ENCODE assay signal across 23 cellular contexts in genomic region chr22:25876871-25877270, GRCh38.
"Had no signal": no experiment of that assay in that cellular context is flagged by ENCODE, and none has a peak within 500 bp of the region (broad histone marks: within the 10 kb centered on the region; RNA-seq: fewer than 3 reads in every experiment).

No MANE protein-coding gene starts in this region.

- H3K4me3 ChIP-seq: Peyer's patch, SJCRH30 had no signal

- DNase-seq: activated CD4-positive, alpha-beta memory T cell treated with anti-CD3 and anti-CD28 coated beads for 36 hours; activated CD4-positive, alpha-beta T cell treated with anti-CD3 and anti-CD28 coated beads, Interleukin-2, amount 10 ng/mL, durations not matched to agents 7 days and 5 days; activated CD4-positive, CD25-positive, alpha-beta regulatory T cell; activated CD8-positive, alpha-beta memory T cell treated with anti-CD3 and anti-CD28 coated beads for 24 hours; activated effector memory CD4-positive, alpha-beta T cell treated with anti-CD3 and anti-CD28 coated beads, Interleukin-2, amount 50 U/mL, for 16 hours; activated naive CD4-positive, alpha-beta T cell treated with Interleukin-2 at 50 U/mL for 16 hours; activated naive CD8-positive, alpha-beta T cell treated with anti-CD3 and anti-CD28 coated beads, Interleukin-2, amount 50 U/mL, for 24 hours; activated T-cell treated with anti-CD3 and anti-CD28 coated beads, Interleukin-2, amount 50 U/mL, for 4 hours; amniotic stem cell; central memory CD4-positive, alpha-beta T cell; NCI-H1105 treated with DMSO at 0.1 percent for 48 hours; NCI-H1436 treated with DMSO at 0.1 percent for 48 hours; NCI-H187; NCI-H2081; NCI-H510A treated with DMSO at 0.1 percent for 48 hours; Peyer's patch; Right ventricle myocardium superior; SJCRH30; SK-N-SH; T-helper 1 cell had no signal

- H3K4me3 Mint-ChIP-seq: activated CD4-positive, alpha-beta memory T cell treated with anti-CD3 and anti-CD28 coated beads for 36 hours; activated CD4-positive, alpha-beta T cell treated with anti-CD3 and anti-CD28 coated beads, Interleukin-2, amount 10 ng/mL, durations not matched to agents 7 days and 5 days; activated naive CD8-positive, alpha-beta T cell treated with anti-CD3 and anti-CD28 coated beads, Interleukin-2, amount 50 U/mL, for 24 hours; activated T-cell treated with anti-CD3 and anti-CD28 coated beads, Interleukin-2, amount 50 U/mL, for 4 hours had no signal

- H3K4me1 Mint-ChIP-seq: activated CD4-positive, alpha-beta T cell treated with anti-CD3 and anti-CD28 coated beads, Interleukin-2, amount 10 ng/mL, durations not matched to agents 7 days and 5 days; activated naive CD8-positive, alpha-beta T cell treated with anti-CD3 and anti-CD28 coated beads, Interleukin-2, amount 50 U/mL, for 24 hours had no signal

- H3K4me1 ChIP-seq: Peyer's patch, SJCRH30 had no signal

- H3K27ac Mint-ChIP-seq: activated CD4-positive, alpha-beta memory T cell treated with anti-CD3 and anti-CD28 coated beads for 36 hours; activated CD4-positive, alpha-beta T cell treated with anti-CD3 and anti-CD28 coated beads, Interleukin-2, amount 10 ng/mL, durations not matched to agents 7 days and 5 days; activated naive CD8-positive, alpha-beta T cell treated with anti-CD3 and anti-CD28 coated beads, Interleukin-2, amount 50 U/mL, for 24 hours had no signal

- H3K9me3 Mint-ChIP-seq: activated CD4-positive, alpha-beta memory T cell treated with anti-CD3 and anti-CD28 coated beads for 36 hours; activated CD4-positive, alpha-beta T cell treated with anti-CD3 and anti-CD28 coated beads, Interleukin-2, amount 10 ng/mL, durations not matched to agents 7 days and 5 days; activated naive CD4-positive, alpha-beta T cell treated with anti-CD3 and anti-CD28 coated beads, Interleukin-2, amount 50 U/mL, for 72 hours; activated naive CD8-positive, alpha-beta T cell treated with anti-CD3 and anti-CD28 coated beads, Interleukin-2, amount 50 U/mL, for 24 hours; activated T-cell treated with anti-CD3 and anti-CD28 coated beads, Interleukin-2, amount 50 U/mL, for 4 hours had no signal

- ATAC-seq: activated naive CD4-positive, alpha-beta T cell treated with anti-CD3 and anti-CD28 coated beads, Interleukin-2, amount 50 U/mL, for 72 hours; activated naive CD8-positive, alpha-beta T cell treated with anti-CD3 and anti-CD28 coated beads, Interleukin-2, amount 50 U/mL, for 24 hours; activated T-cell treated with anti-CD3 and anti-CD28 coated beads, Interleukin-2, amount 50 U/mL, for 4 hours had no signal

- H3K27ac ChIP-seq: Peyer's patch, RWPE1, SJCRH30, VCaP had no signal

- H3K27me3 ChIP-seq: Peyer's patch, SJCRH30 had no signal

- H3K36me3 ChIP-seq: Peyer's patch had no signal

- H3K4me2 ChIP-seq: SK-N-SH had no signal

- H3K9ac ChIP-seq: SK-N-SH had no signal

- H3K9me2 ChIP-seq: SK-N-SH had no signal

- H3K9me3 ChIP-seq: Peyer's patch, SJCRH30, SK-N-SH had no signal

- H3K36me3 Mint-ChIP-seq: activated CD4-positive, alpha-beta memory T cell treated with anti-CD3 and anti-CD28 coated beads for 36 hours; activated naive CD4-positive, alpha-beta T cell treated with anti-CD3 and anti-CD28 coated beads, Interleukin-2, amount 50 U/mL, for 72 hours had no signal
